Comparison of ENCODE assay signal across 16 cellular contexts in genomic region chr2:73036779-73037165, GRCh38. TPM values are rescaled to one million over a fixed set of nuclear protein-coding genes. Genes with fewer than 3 reads are reported as not detected.
DNase-seq lines count a peak whose midpoint lies in the region; ATAC-seq and TF ChIP-seq lines count a peak whose summit lies in the region.
"Had no signal": no experiment of that assay in that cellular context is flagged by ENCODE, and none has a peak within 500 bp of the region (broad histone marks: within the 10 kb centered on the region; RNA-seq: fewer than 3 reads in every experiment).

No MANE protein-coding gene starts in this region.

- H3K18ac ChIP-seq in neuronal stem cell (ENCODE audit: low read length), result peak overlapping the region; percentile 8

- H3K4ac ChIP-seq in neuronal stem cell (ENCODE audit: low read length), result no peak overlapping the region

- no TSS peak for BruUV-seq in Caco-2 (replicated peaks; lab: Mats Ljungman, UMichigan)

- H4K91ac ChIP-seq in neuronal stem cell (ENCODE audit: low read depth, low read length, poor library complexity), result no peak overlapping the region

- no peaks in the 10 kb centered on the region for H3K79me1 ChIP-seq in neuronal stem cell (ENCODE audit: low read depth, low read length)

- H3K27me3 Mint-ChIP-seq in Caco-2 (ENCODE audit: insufficient read depth, unreplicated experiment), result no peaks in the 10 kb centered on the region
- H3K27me3 Mint-ChIP-seq in activated naive CD4-positive, alpha-beta T cell treated with anti-CD3 and anti-CD28 coated beads for 36 hours (ENCODE audit: low read depth), result no peaks in the 10 kb centered on the region

- no peak overlapping the region for H3K4me2 ChIP-seq in neuronal stem cell (ENCODE audit: insufficient read depth, low read length, poor library complexity, severe bottlenecking)

- H3K9ac ChIP-seq in HUES6 (ENCODE audit: low read length) (no peak overlapping the region), neuronal stem cell (ENCODE audit: low read depth, low read length, poor library complexity) (no peak overlapping the region)

- peak overlapping the region; percentile 11 for H3K27ac Mint-ChIP-seq in Caco-2 (ENCODE audit: unreplicated experiment)
- H3K27ac Mint-ChIP-seq in activated naive CD4-positive, alpha-beta T cell treated with anti-CD3 and anti-CD28 coated beads for 36 hours, result no peak overlapping the region

- no peak overlapping the region for H2BK15ac ChIP-seq in neuronal stem cell (ENCODE audit: low read length)

- H3K9me3 Mint-ChIP-seq in Caco-2 (ENCODE audit: unreplicated experiment), result no peaks in the 10 kb centered on the region
- H3K9me3 Mint-ChIP-seq in activated naive CD4-positive, alpha-beta T cell treated with anti-CD3 and anti-CD28 coated beads for 36 hours, result no peaks in the 10 kb centered on the region

- H3K14ac ChIP-seq in neuronal stem cell (ENCODE audit: low read length), result no peak overlapping the region

- POLR2A ChIA-PET in Caco-2 (lab: Charles Lee), result no interaction called here

- no peak for ATAC-seq in GM18519 (IDR thresholded peaks at IDR 0.05; ENCODE audit: low FRiP score, unreplicated experiment)
- ATAC-seq: PC-3 had no signal

- no peak overlapping the region for H2AFZ ChIP-seq in neuronal stem cell (ENCODE audit: low read length)

- no peak for TF ChIP-seq CTCF in Caco-2 (IDR thresholded peaks at IDR 0.05; ENCODE audit: insufficient read depth in 1 of 2, low read depth in 1 of 2, low read length in 1 of 2, severe bottlenecking in 1 of 2, unreplicated experiment in 1 of 2)

- H3K36me3 ChIP-seq in Caco-2 (ENCODE audit: control insufficient read depth, insufficient read depth, low read length) (no peaks in the 10 kb centered on the region), HUES6 (ENCODE audit: control insufficient read depth, insufficient read depth, low read length) (peaks cover 7% of the 10 kb centered on the region), neuronal stem cell (replicated peaks in 1 of 2; ENCODE audit: control insufficient read depth in 2 of 2, insufficient read depth in 2 of 2, low read length in 2 of 2) (peaks cover 0 to 4% of the 10 kb centered on the region in 2 donors)
- H3K36me3 ChIP-seq in effector memory CD4-positive, alpha-beta T cell (ENCODE audit: control insufficient read depth, insufficient read depth, low read length), result no peaks in the 10 kb centered on the region

- H3K9me3 ChIP-seq in Caco-2 (no peaks in the 10 kb centered on the region), HUES6 (ENCODE audit: control insufficient read depth, insufficient read depth, low read depth, low read length) (no peaks in the 10 kb centered on the region), neuronal stem cell (replicated peaks in 1 of 2; ENCODE audit: control insufficient read depth in 2 of 2, insufficient read depth in 1 of 2, low read depth in 1 of 2, low read length in 2 of 2) (no peaks in the 10 kb centered on the region)
- no peaks in the 10 kb centered on the region for H3K9me3 ChIP-seq in effector memory CD4-positive, alpha-beta T cell (ENCODE audit: control insufficient read depth, low read length)

- no peak overlapping the region for H3K23ac ChIP-seq in neuronal stem cell (ENCODE audit: low read depth, low read length, poor library complexity)

- no peak overlapping the region for H2AK5ac ChIP-seq in neuronal stem cell (ENCODE audit: low read depth, low read length)

- H3K27me3 ChIP-seq in Caco-2 (replicated peaks; ENCODE audit: control insufficient read depth, insufficient read depth, low read length), result no peaks in the 10 kb centered on the region
- no peaks in the 10 kb centered on the region for H3K27me3 ChIP-seq in HUES6 (ENCODE audit: control insufficient read depth, insufficient read depth, low read length)
- H3K27me3 ChIP-seq in neuronal stem cell (ENCODE audit: control insufficient read depth in 3 of 3, insufficient read depth in 3 of 3, low read depth in 1 of 3, low read length in 3 of 3), result no peaks in the 10 kb centered on the region
- H3K27me3 ChIP-seq in effector memory CD4-positive, alpha-beta T cell (replicated peaks; ENCODE audit: control insufficient read depth, insufficient read depth, low read length, poor library complexity, severe bottlenecking), result no peaks in the 10 kb centered on the region

- no peak overlapping the region for H3K4me3 Mint-ChIP-seq in Caco-2 (ENCODE audit: unreplicated experiment)
- no peak overlapping the region for H3K4me3 Mint-ChIP-seq in activated naive CD4-positive, alpha-beta T cell treated with anti-CD3 and anti-CD28 coated beads for 36 hours

- no peak for DNase-seq in Caco-2
- DNase-seq in neuronal stem cell (ENCODE audit: low spot score), result no peak
- DNase-seq in effector memory CD4-positive, alpha-beta T cell, result no peak
- no peak for DNase-seq in activated naive CD4-positive, alpha-beta T cell treated with anti-CD3 and anti-CD28 coated beads for 36 hours
- no peak for DNase-seq in A172 (ENCODE audit: low spot score)
- DNase-seq: Calu3, DMS79 treated with DMSO at 0.1 percent for 48 hours, NCI-H1417 treated with DMSO at 0.1 percent for 48 hours, NCI-H2081, NCI-H226, T-helper 1 cell had no signal

- intact Hi-C loops in Caco-2 (cut with micrococcal nuclease; ENCODE audit: unreplicated experiment), result no loop called here
- intact Hi-C loops in activated naive CD4-positive, alpha-beta T cell treated with anti-CD3 and anti-CD28 coated beads for 36 hours (cut with micrococcal nuclease), result no loop called here

- CTCF ChIA-PET in Caco-2 (lab: Charles Lee), result no interaction called here
- CTCF ChIA-PET in activated naive CD4-positive, alpha-beta T cell treated with anti-CD3 and anti-CD28 coated beads for 36 hours (lab: Charles Lee), result no interaction called here

- no peak overlapping the region for H2BK120ac ChIP-seq in neuronal stem cell (ENCODE audit: low read depth, low read length)

- H3K4me3 ChIP-seq in Caco-2 (ENCODE audit: low read depth, low read length), result no peak overlapping the region
- H3K4me3 ChIP-seq in HUES6 (ENCODE audit: low read depth, low read length), result no peak overlapping the region
- H3K4me3 ChIP-seq in neuronal stem cell (ENCODE audit: low read length in 2 of 2), result no peak overlapping the region
- no peak overlapping the region for H3K4me3 ChIP-seq in effector memory CD4-positive, alpha-beta T cell (ENCODE audit: insufficient read depth, low read depth, low read length, poor library complexity, severe bottlenecking)

- H2BK12ac ChIP-seq in neuronal stem cell (ENCODE audit: low read length), result no peak overlapping the region

- H4K8ac ChIP-seq in neuronal stem cell (ENCODE audit: low read depth, low read length), result peak overlapping the region; percentile 3

- WGBS in neuronal stem cell (ENCODE audit: extremely low coverage in 2 of 2, insufficient read length in 2 of 2, insufficient replicate concordance in 1 of 2), 2 donors, result no CpG with 5 or more reads among the region's 11 CpGs

- no peaks in the 10 kb centered on the region for H3K36me3 Mint-ChIP-seq in Caco-2 (ENCODE audit: insufficient read depth, unreplicated experiment)
- H3K36me3 Mint-ChIP-seq in activated naive CD4-positive, alpha-beta T cell treated with anti-CD3 and anti-CD28 coated beads for 36 hours (ENCODE audit: low read depth), result no peaks in the 10 kb centered on the region

- H3K4me1 Mint-ChIP-seq in Caco-2 (ENCODE audit: low read depth, unreplicated experiment), result peaks cover 27% of the 10 kb centered on the region
- no peaks in the 10 kb centered on the region for H3K4me1 Mint-ChIP-seq in activated naive CD4-positive, alpha-beta T cell treated with anti-CD3 and anti-CD28 coated beads for 36 hours (ENCODE audit: low read depth)

- H3K27ac ChIP-seq in HUES6 (ENCODE audit: low read depth, low read length), result 0 out of 2 replicates have a peak overlapping the region, but pooled peaks have one; percentile 3
- peak overlapping the region; percentile 48 for H3K27ac ChIP-seq in cingulate gyrus (ENCODE audit: low read depth, low read length)
- H3K27ac ChIP-seq in neuronal stem cell (replicated peaks; ENCODE audit: low read length), result no peak overlapping the region
- no peak overlapping the region for H3K27ac ChIP-seq in effector memory CD4-positive, alpha-beta T cell (ENCODE audit: insufficient read depth, low read length, poor library complexity, severe bottlenecking)
- H3K27ac ChIP-seq: C4-2B had no signal

- H2BK5ac ChIP-seq in neuronal stem cell (ENCODE audit: low read length), result peak overlapping the region; percentile 27

- peaks cover 26% of the 10 kb centered on the region for H3K4me1 ChIP-seq in Caco-2
- peaks cover 13% of the 10 kb centered on the region for H3K4me1 ChIP-seq in HUES6 (ENCODE audit: control insufficient read depth, insufficient read depth, low read length)
- H3K4me1 ChIP-seq in neuronal stem cell (ENCODE audit: control insufficient read depth in 2 of 2, insufficient read depth in 1 of 2, low read depth in 1 of 2, low read length in 2 of 2), result peaks cover 0 to 8% of the 10 kb centered on the region in 2 donors
- H3K4me1 ChIP-seq in effector memory CD4-positive, alpha-beta T cell (ENCODE audit: control insufficient read depth, insufficient read depth, low read length, poor library complexity, severe bottlenecking), result no peaks in the 10 kb centered on the region

RNA-seq across cellular contexts. Expression of gene SFXN5, which starts 34.7 kb away (rescaled TPM):
- total RNA-seq in Caco-2 (2022), result 26.8 and 31.3 TPM in 2 replicates
- polyA plus RNA-seq in neuronal stem cell (2013, experiment 1 of 2), result 2.9 TPM
- 3.1 TPM for polyA plus RNA-seq in neuronal stem cell (2013, experiment 2 of 2)
- total RNA-seq in activated naive CD4-positive, alpha-beta T cell treated with anti-CD3 and anti-CD28 coated beads for 36 hours, result 1 to 10 TPM; 5.3 to 6.8 TPM
- total RNA-seq in A172 (2014; rRNA removed; shearing (Covaris generic)), result 17.5 and 33.4 TPM in 2 replicates

Comparison
In these comparisons a context has a peak if more than half of its experiments do, and no peak if none do; other contexts are left out.
1. H3K27ac ChIP-seq: peak in HUES6 (single experiment) and cingulate gyrus (single experiment); none in neuronal stem cell (single experiment) and effector memory CD4-positive, alpha-beta T cell (single experiment).